18 cellular contexts compared by ENCODE assay signal in the genomic region with DNA sequence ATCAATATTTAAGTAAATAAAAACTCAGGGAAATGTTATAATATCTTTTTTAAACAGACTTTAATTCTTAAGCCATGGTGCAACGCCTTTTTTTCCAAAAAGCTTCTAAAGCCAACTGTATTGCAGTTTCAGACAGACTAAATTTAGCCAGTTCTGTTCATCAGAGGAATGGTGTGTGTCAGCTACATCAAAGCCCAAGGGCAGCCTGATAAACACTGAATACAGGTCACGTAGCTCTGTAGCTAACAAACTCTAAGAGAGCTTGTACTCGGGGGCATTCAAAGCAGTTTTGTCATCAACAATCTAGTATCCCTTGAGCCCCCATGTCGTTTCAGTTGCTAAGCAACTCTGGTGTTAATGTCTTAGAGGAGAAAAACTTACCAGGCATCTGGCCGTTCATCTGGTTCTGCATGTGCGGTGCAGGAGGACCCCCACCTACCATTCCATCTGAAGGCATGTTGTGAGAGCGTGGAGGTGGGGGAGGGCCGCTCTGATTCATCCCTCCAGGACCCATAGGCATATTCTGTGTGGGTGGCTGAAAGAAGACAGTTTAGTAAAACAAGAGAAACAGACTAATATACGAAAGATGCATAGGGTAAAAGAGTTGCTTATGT. TPM values are rescaled to one million over a fixed set of nuclear protein-coding genes. Genes with fewer than 3 reads are reported as not detected.
DNase-seq lines count a peak whose midpoint lies in the region; ATAC-seq and TF ChIP-seq lines count a peak whose summit lies in the region.
"Had no signal": no experiment of that assay in that cellular context is flagged by ENCODE, and none has a peak within 500 bp of the region (broad histone marks: within the 10 kb centered on the region; RNA-seq: fewer than 3 reads in every experiment).

No MANE protein-coding gene starts in this region.

- intact Hi-C loops in left ventricle myocardium superior (cut with micrococcal nuclease) (no loop called here), gastrocnemius medialis (cut with DNase I; ENCODE audit: low total_unique reads) (no loop called here)

- no peaks in the 10 kb centered on the region for H3K4me1 ChIP-seq in gastrocnemius medialis
- H3K4me1 ChIP-seq: breast epithelium, parathyroid adenoma had no signal

- H3K9me3 ChIP-seq in gastrocnemius medialis, result no peaks in the 10 kb centered on the region
- H3K9me3 ChIP-seq: breast epithelium, MG63, spleen had no signal

- TF ChIP-seq CTCF in gastrocnemius medialis (IDR thresholded peaks at IDR 0.05 in 4 of 5, conservative IDR thresholded peaks at IDR 0.05 in 1 of 5), result no peak

- H3K27ac ChIP-seq in gastrocnemius medialis, result no peak overlapping the region
- H3K27ac ChIP-seq: breast epithelium, parathyroid adenoma, spleen had no signal

- no peak for TF ChIP-seq POLR2A in gastrocnemius medialis (IDR thresholded peaks at IDR 0.05)

- no peaks in the 10 kb centered on the region for H3K27me3 ChIP-seq in gastrocnemius medialis
- H3K27me3 ChIP-seq: breast epithelium, MG63, spleen had no signal

- in situ Hi-C loops in gastrocnemius medialis (cut with MboI; ENCODE audit: low sequenced_read_pairs in 4 of 4), result no loop called here

- peak; percentile 7 for DNase-seq in activated naive CD4-positive, alpha-beta T cell treated with Interleukin-2 at 50 U/mL for 16 hours
- DNase-seq in activated naive CD4-positive, alpha-beta T cell (lab: John Stamatoyannopoulos, UW), result no peak
- DNase-seq in amygdala (lab: John Stamatoyannopoulos, UW) (peak in 33 of 56 donors; percentile 0 to 69 (median 10)), left ventricle myocardium superior (no peak), non-pigmented ciliary epithelial cell (ENCODE audit: low read depth) (peak; percentile 15), gastrocnemius medialis (no peak)
- DNase-seq: ACHN; effector CD4-positive, alpha-beta T cell; EL; H7; MG63; NCI-H1930; NCI-H510A; spleen had no signal

- no peak overlapping the region for H3K4me3 ChIP-seq in gastrocnemius medialis
- H3K4me3 ChIP-seq: breast epithelium, MG63, spleen had no signal

- H3K36me3 ChIP-seq in gastrocnemius medialis, result peaks cover 0 to 41% of the 10 kb centered on the region in 2 donors

- peak; percentile 95 for ATAC-seq in left ventricle myocardium superior
- no peak for ATAC-seq in GM18502 (IDR thresholded peaks at IDR 0.05; ENCODE audit: poor library complexity, unreplicated experiment)
- no peak for ATAC-seq in gastrocnemius medialis
- no peak for ATAC-seq in GM21528 (IDR thresholded peaks at IDR 0.05; ENCODE audit: low FRiP score, unreplicated experiment)

RNA-seq across cellular contexts. Expression of a gene that starts 33.1 kb away (rescaled TPM):
- total RNA-seq in left ventricle myocardium superior (30.3 TPM), gastrocnemius medialis (10 to 100 TPM; 17.3 to 25.7 (median 21.6) TPM)

Comparison
In these comparisons a context has a peak if more than half of its experiments do, and no peak if none do; other contexts are left out.
1. DNase-seq: peak in activated naive CD4-positive, alpha-beta T cell treated with Interleukin-2 at 50 U/mL for 16 hours (single experiment), amygdala (33 of 56) and non-pigmented ciliary epithelial cell (single experiment); none in activated naive CD4-positive, alpha-beta T cell (0 of 4), left ventricle myocardium superior (single experiment) and gastrocnemius medialis (0 of 2).